Comparison of ENCODE assay signal across 1 cellular context in the genomic region with DNA sequence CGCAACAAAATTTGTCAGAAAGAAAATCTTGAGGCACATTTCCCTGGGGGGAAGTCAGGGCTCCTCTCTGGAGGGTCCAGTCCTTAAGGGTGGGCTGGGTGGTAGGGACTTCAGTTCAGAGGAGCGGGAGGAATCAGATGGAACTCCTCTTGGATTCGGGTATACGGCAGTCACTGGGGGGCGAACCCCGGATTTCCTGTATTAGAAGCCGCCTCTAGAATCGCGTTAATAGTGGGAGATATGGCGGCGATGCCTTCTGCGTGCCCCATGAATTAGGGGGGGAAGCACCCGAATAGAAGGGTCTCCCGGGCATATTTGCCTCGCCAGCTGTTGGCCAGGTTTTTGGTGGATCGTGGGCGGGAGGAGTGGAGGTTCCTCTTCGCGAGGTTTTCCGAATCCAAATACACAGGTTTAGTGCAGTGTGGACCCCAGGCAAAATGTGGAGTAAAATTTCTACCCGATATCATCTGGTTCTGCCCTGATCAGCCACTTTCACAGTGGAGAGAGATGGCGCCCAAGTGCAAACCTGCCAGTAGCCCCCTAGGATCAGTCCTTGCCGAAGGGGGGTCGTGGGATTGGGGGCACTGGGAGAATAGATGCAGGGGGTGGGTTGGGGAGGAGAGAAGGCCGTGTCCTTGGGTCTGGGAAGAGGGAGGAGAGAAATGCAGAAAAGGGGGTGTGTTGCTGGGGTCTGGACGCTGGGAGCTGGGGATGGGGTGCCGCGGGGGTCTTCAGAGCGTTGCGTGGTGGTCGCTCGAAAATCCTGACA.
TF ChIP-seq lines count a peak whose summit lies in the region.

No MANE protein-coding gene starts in this region.

TF ChIP-seq in IMR-90, 13 proteins besides CTCF, POLR2A, EP300 and RAD21 (continued from another document):
- TF ChIP-seq SMC3 (IDR thresholded peaks at IDR 0.05; ENCODE audit: low read depth, low read length), result no peak
- no peak for TF ChIP-seq BHLHE40 (IDR thresholded peaks at IDR 0.05; ENCODE audit: low read depth, low read length)
- no peak for TF ChIP-seq FOS (IDR thresholded peaks at IDR 0.05; ENCODE audit: low read depth, low read length)
- TF ChIP-seq MXI1 (IDR thresholded peaks at IDR 0.05; ENCODE audit: borderline replicate concordance, low read depth, low read length), result no peak
- TF ChIP-seq RCOR1 (IDR thresholded peaks at IDR 0.05; ENCODE audit: insufficient replicate concordance, low read length), result no peak
- TF ChIP-seq, protein P1, sequence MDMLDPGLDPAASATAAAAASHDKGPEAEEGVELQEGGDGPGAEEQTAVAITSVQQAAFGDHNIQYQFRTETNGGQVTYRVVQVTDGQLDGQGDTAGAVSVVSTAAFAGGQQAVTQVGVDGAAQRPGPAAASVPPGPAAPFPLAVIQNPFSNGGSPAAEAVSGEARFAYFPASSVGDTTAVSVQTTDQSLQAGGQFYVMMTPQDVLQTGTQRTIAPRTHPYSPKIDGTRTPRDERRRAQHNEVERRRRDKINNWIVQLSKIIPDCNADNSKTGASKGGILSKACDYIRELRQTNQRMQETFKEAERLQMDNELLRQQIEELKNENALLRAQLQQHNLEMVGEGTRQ (IDR thresholded peaks at IDR 0.05; ENCODE audit: low read depth, low read length), result no peak
